1 cellular context compared by ENCODE assay signal in genomic region chr1:234612352-234613127, GRCh38.
TF ChIP-seq lines count a peak whose summit lies in the region.

No MANE protein-coding gene starts in this region.

TF ChIP-seq in HepG2, 621 proteins besides CTCF, POLR2A, EP300 and RAD21 (continued from another document and continues in another):
- TF ChIP-seq MEIS2 (CRISPR knock-in tag; IDR thresholded peaks at IDR 0.05) (peak; percentile 90), KLF16 (CRISPR knock-in tag; IDR thresholded peaks at IDR 0.05) (peak in 1 of 2 experiments; percentile 95; a peak in 2 of 4 replicates), ELF3 (CRISPR knock-in tag; IDR thresholded peaks at IDR 0.05) (peak; percentile 99), ZNF256 (CRISPR knock-in tag; conservative IDR thresholded peaks at IDR 0.05) (peak; percentile 63; the same call in 1 of the 2 replicates), ZNF121 (CRISPR knock-in tag; IDR thresholded peaks at IDR 0.05) (peak; percentile 34; the same call in 1 of the 2 replicates), ZNF263 (CRISPR knock-in tag; IDR thresholded peaks at IDR 0.05) (no peak), POLR2AphosphoS5 (IDR thresholded peaks at IDR 0.05; ENCODE audit: low read depth, low read length) (peak; percentile 58), EEA1 (CRISPR knock-in tag; IDR thresholded peaks at IDR 0.05; ENCODE audit: borderline replicate concordance) (no peak), ATF7-NPFF (CRISPR knock-in tag; IDR thresholded peaks at IDR 0.05; ENCODE audit: low read depth) (peak; percentile 72), ZBTB43 (CRISPR knock-in tag; conservative IDR thresholded peaks at IDR 0.05) (peak; percentile 45; the same call in 1 of the 2 replicates), CENPT (CRISPR knock-in tag; IDR thresholded peaks at IDR 0.05; ENCODE audit: low read depth) (no peak), JUN (CRISPR knock-in tag; IDR thresholded peaks at IDR 0.05) (peak; percentile 98), SETDB1 (CRISPR knock-in tag; IDR thresholded peaks at IDR 0.05; ENCODE audit: borderline replicate concordance) (no peak), ZNF260 (CRISPR knock-in tag; IDR thresholded peaks at IDR 0.05; ENCODE audit: borderline replicate concordance, low read depth) (no peak), ZNF670 (CRISPR knock-in tag; IDR thresholded peaks at IDR 0.05; ENCODE audit: borderline replicate concordance) (no peak), FOXO1 (CRISPR knock-in tag; IDR thresholded peaks at IDR 0.05) (peak; percentile 99), PAF1 (CRISPR knock-in tag; IDR thresholded peaks at IDR 0.05) (no peak), DNMT1 (CRISPR knock-in tag; IDR thresholded peaks at IDR 0.05) (no peak), ZSCAN31 (CRISPR knock-in tag; IDR thresholded peaks at IDR 0.05; ENCODE audit: low read depth) (no peak), REXO4 (CRISPR knock-in tag; IDR thresholded peaks at IDR 0.05; ENCODE audit: borderline replicate concordance) (no peak), ZNF644 (CRISPR knock-in tag; IDR thresholded peaks at IDR 0.05; ENCODE audit: low read depth) (0 out of 2 replicates have a peak, but pooled peaks have one; percentile 52), FOXP1 (IDR thresholded peaks at IDR 0.05) (peak; percentile 64; the same call in 1 of the 2 replicates), FOXP1 (CRISPR knock-in tag; IDR thresholded peaks at IDR 0.05) (peak; percentile 84), BRF2 (CRISPR knock-in tag; IDR thresholded peaks at IDR 0.05) (peak; percentile 79; the same call in 1 of the 2 replicates), ZHX1 (CRISPR knock-in tag; IDR thresholded peaks at IDR 0.05; ENCODE audit: low read depth) (peak; percentile 63; the same call in 1 of the 2 replicates), MYC (CRISPR knock-in tag; IDR thresholded peaks at IDR 0.05; ENCODE audit: borderline replicate concordance) (peak; percentile 88; the same call in 1 of the 2 replicates), NKX3-1 (CRISPR knock-in tag; IDR thresholded peaks at IDR 0.05) (peak; percentile 89), KLF12 (CRISPR knock-in tag; IDR thresholded peaks at IDR 0.05; ENCODE audit: borderline replicate concordance) (peak; percentile 72; the same call in 1 of the 2 replicates), PTBP1 (IDR thresholded peaks at IDR 0.05; ENCODE audit: low read depth, low read length, poor library complexity, severe bottlenecking) (no peak), SKI (IDR thresholded peaks at IDR 0.05; ENCODE audit: partially characterized antibody) (peak; percentile 99), SIX1 (CRISPR knock-in tag; IDR thresholded peaks at IDR 0.05; ENCODE audit: borderline replicate concordance) (peak; percentile 83; the same call in 1 of the 2 replicates), KMT2A (CRISPR knock-in tag; IDR thresholded peaks at IDR 0.05) (no peak), ZNF766 (CRISPR knock-in tag; IDR thresholded peaks at IDR 0.05; ENCODE audit: borderline replicate concordance) (no peak; the same call in 1 of the 2 replicates), ZNF605 (CRISPR knock-in tag; IDR thresholded peaks at IDR 0.05) (peak; percentile 68; the same call in 1 of the 2 replicates), ZBTB46 (CRISPR knock-in tag; IDR thresholded peaks at IDR 0.05; ENCODE audit: borderline replicate concordance) (0 out of 2 replicates have a peak, but pooled peaks have one; percentile 36), SNAPC5 (CRISPR knock-in tag; IDR thresholded peaks at IDR 0.05; ENCODE audit: borderline replicate concordance) (no peak), ZBTB34 (CRISPR knock-in tag; IDR thresholded peaks at IDR 0.05) (peak; percentile 72), ZNF354B (CRISPR knock-in tag; IDR thresholded peaks at IDR 0.05) (0 out of 2 replicates have a peak, but pooled peaks have one; percentile 86), ZNF672 (CRISPR knock-in tag; IDR thresholded peaks at IDR 0.05) (no peak), RARA (CRISPR knock-in tag; IDR thresholded peaks at IDR 0.05) (peak; percentile 95)
- TF ChIP-seq, protein P1, sequence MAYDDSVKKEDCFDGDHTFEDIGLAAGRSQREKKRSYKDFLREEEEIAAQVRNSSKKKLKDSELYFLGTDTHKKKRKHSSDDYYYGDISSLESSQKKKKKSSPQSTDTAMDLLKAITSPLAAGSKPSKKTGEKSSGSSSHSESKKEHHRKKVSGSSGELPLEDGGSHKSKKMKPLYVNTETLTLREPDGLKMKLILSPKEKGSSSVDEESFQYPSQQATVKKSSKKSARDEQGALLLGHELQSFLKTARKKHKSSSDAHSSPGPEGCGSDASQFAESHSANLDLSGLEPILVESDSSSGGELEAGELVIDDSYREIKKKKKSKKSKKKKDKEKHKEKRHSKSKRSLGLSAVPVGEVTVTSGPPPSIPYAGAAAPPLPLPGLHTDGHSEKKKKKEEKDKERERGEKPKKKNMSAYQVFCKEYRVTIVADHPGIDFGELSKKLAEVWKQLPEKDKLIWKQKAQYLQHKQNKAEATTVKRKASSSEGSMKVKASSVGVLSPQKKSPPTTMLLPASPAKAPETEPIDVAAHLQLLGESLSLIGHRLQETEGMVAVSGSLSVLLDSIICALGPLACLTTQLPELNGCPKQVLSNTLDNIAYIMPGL (CRISPR knock-in tag; IDR thresholded peaks at IDR 0.05; ENCODE audit: borderline replicate concordance in 1 of 2, low read depth in 1 of 2), result peak; percentile 41 to 84; a peak in 2 of 4 replicates
- TF ChIP-seq, protein P2, sequence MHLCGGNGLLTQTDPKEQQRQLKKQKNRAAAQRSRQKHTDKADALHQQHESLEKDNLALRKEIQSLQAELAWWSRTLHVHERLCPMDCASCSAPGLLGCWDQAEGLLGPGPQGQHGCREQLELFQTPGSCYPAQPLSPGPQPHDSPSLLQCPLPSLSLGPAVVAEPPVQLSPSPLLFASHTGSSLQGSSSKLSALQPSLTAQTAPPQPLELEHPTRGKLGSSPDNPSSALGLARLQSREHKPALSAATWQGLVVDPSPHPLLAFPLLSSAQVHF (CRISPR knock-in tag; IDR thresholded peaks at IDR 0.05), result 0 out of 2 replicates have a peak, but pooled peaks have one; percentile 43
- TF ChIP-seq, protein P3, sequence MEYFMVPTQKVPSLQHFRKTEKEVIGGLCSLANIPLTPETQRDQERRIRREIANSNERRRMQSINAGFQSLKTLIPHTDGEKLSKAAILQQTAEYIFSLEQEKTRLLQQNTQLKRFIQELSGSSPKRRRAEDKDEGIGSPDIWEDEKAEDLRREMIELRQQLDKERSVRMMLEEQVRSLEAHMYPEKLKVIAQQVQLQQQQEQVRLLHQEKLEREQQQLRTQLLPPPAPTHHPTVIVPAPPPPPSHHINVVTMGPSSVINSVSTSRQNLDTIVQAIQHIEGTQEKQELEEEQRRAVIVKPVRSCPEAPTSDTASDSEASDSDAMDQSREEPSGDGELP (IDR thresholded peaks at IDR 0.05; ENCODE audit: borderline replicate concordance, low read depth), result peak; percentile 78; the same call in 1 of the 2 replicates
- TF ChIP-seq, protein P4, sequence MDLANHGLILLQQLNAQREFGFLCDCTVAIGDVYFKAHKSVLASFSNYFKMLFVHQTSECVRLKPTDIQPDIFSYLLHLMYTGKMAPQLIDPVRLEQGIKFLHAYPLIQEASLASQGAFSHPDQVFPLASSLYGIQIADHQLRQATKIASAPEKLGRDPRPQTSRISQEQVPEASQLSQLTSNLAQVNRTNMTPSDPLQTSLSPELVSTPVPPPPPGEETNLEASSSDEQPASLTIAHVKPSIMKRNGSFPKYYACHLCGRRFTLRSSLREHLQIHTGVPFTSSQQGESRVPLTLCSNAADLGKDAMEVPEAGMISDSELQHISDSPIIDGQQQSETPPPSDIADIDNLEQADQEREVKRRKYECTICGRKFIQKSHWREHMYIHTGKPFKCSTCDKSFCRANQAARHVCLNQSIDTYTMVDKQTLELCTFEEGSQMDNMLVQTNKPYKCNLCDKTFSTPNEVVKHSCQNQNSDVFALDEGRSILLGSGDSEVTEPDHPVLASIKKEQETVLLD (CRISPR knock-in tag; IDR thresholded peaks at IDR 0.05; ENCODE audit: low read depth), result no peak; the same call in 1 of the 2 replicates
- TF ChIP-seq, protein P5, sequence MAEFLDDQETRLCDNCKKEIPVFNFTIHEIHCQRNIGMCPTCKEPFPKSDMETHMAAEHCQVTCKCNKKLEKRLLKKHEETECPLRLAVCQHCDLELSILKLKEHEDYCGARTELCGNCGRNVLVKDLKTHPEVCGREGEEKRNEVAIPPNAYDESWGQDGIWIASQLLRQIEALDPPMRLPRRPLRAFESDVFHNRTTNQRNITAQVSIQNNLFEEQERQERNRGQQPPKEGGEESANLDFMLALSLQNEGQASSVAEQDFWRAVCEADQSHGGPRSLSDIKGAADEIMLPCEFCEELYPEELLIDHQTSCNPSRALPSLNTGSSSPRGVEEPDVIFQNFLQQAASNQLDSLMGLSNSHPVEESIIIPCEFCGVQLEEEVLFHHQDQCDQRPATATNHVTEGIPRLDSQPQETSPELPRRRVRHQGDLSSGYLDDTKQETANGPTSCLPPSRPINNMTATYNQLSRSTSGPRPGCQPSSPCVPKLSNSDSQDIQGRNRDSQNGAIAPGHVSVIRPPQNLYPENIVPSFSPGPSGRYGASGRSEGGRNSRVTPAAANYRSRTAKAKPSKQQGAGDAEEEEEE (CRISPR knock-in tag; IDR thresholded peaks at IDR 0.05; ENCODE audit: borderline replicate concordance), result no peak
- TF ChIP-seq, protein P6, sequence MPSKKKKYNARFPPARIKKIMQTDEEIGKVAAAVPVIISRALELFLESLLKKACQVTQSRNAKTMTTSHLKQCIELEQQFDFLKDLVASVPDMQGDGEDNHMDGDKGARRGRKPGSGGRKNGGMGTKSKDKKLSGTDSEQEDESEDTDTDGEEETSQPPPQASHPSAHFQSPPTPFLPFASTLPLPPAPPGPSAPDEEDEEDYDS (CRISPR knock-in tag; IDR thresholded peaks at IDR 0.05), result peak; percentile 96
